ENCODE assay signal across 14 cellular contexts in the genomic region with DNA sequence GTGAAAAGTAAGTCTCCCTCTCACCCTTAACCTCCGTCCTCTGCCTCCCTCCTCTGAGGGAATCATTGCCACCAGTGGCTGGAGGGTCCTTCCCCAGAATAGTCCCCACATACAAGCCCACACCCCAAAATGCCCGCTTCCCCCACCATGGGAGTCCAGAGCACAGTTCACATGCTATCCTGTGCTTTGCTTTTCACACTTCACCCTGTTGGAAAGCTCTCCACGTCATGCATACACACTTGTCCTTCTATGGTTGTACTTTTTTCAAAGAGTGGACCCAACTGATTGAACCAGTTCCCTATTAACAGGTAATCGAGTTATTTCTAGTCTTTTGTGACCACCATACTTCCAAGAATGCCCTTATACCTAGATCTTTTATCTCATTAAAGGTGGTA. TPM values are rescaled to one million over a fixed set of nuclear protein-coding genes. Genes with fewer than 3 reads are reported as not detected.
DNase-seq lines count a peak whose midpoint lies in the region; ATAC-seq, FAIRE-seq and TF ChIP-seq lines count a peak whose summit lies in the region.
"Had no signal": no experiment of that assay in that cellular context is flagged by ENCODE, and none has a peak within 500 bp of the region (broad histone marks: within the 10 kb centered on the region; RNA-seq: fewer than 3 reads in every experiment).

No MANE protein-coding gene starts in this region.

- CTCF ChIA-PET in PC-9 (lab: Charles Lee) (no interaction called here), HepG2 (lab: Yijun Ruan, JAX; ENCODE audit: low intra/inter-chr PET ratio, low total read pairs) (interaction anchor here (0.9 to 1.1 kb wide), 2 partner anchors 24 to 37 kb away, joined by 3 to 5 read pairs; a partner anchor contains a TSS)
- CTCF ChIA-PET in activated CD8-positive, alpha-beta T cell treated with anti-CD3 and anti-CD28 coated beads, Interleukin-2, amount 10 ng/mL, durations not matched to agents 7 days and 5 days (lab: Charles Lee), result no interaction called here

- H2AFZ ChIP-seq in PC-9 (no peak overlapping the region), HepG2 (ENCODE audit: low read length) (no peak overlapping the region)

- intact Hi-C loops in PC-9 (cut with micrococcal nuclease; ENCODE audit: unreplicated experiment) (no loop called here), HepG2 (cut with micrococcal nuclease; ENCODE audit: unreplicated experiment) (loop anchor here (1.0 to 2.0 kb wide), 2 partner anchors 11 to 15 kb away; no protein-coding TSS in a partner anchor), spleen (cut with DNase I; ENCODE audit: low total_unique reads) (no loop called here)

- TF ChIP-seq CTCF in PC-9 (conservative IDR thresholded peaks at IDR 0.05) (no peak), HepG2 (CRISPR knock-in tag; IDR thresholded peaks at IDR 0.05) (no peak), spleen (IDR thresholded peaks at IDR 0.05 in 8 of 11, conservative IDR thresholded peaks at IDR 0.05 in 3 of 11) (no peak), GM10266 (IDR thresholded peaks at IDR 0.05; ENCODE audit: control insufficient read depth, insufficient read depth, low read depth, missing control alignments) (no peak)

- H3K27me3 ChIP-seq in BLaER1 (no peaks in the 10 kb centered on the region), PC-9 (ENCODE audit: insufficient read depth, low read depth) (no peaks in the 10 kb centered on the region), HepG2 (ENCODE audit: control insufficient read depth in 1 of 2, insufficient read depth in 2 of 2, low read length in 2 of 2) (no peaks in the 10 kb centered on the region), spleen (replicated peaks in 1 of 7) (no peaks in the 10 kb centered on the region)

- TF ChIP-seq POLR2A in HepG2 (IDR thresholded peaks at IDR 0.05; ENCODE audit: insufficient read depth in 1 of 2, low read depth in 2 of 2, low read length in 2 of 2), result no peak
- TF ChIP-seq POLR2A in spleen (IDR thresholded peaks at IDR 0.05), result no peak

- H3K36me3 ChIP-seq in BLaER1 (no peaks in the 10 kb centered on the region), PC-9 (ENCODE audit: low read depth) (no peaks in the 10 kb centered on the region), HepG2 (replicated peaks in 1 of 2; ENCODE audit: control insufficient read depth in 1 of 2, insufficient read depth in 2 of 2, low read length in 2 of 2) (no peaks in the 10 kb centered on the region), spleen (no peaks in the 10 kb centered on the region)

- no peaks in the 10 kb centered on the region for H3K4me1 Mint-ChIP-seq in activated CD8-positive, alpha-beta T cell treated with anti-CD3 and anti-CD28 coated beads, Interleukin-2, amount 10 ng/mL, durations not matched to agents 7 days and 5 days (ENCODE audit: low read depth)

- H3K79me2 ChIP-seq in PC-9 (ENCODE audit: low read depth), result no peaks in the 10 kb centered on the region
- H3K79me2 ChIP-seq in HepG2 (ENCODE audit: insufficient read depth, low read length), result no peaks in the 10 kb centered on the region

- no peak overlapping the region for H3K9ac ChIP-seq in BLaER1
- 0 out of 2 replicates have a peak overlapping the region, but pooled peaks have one; percentile 19 for H3K9ac ChIP-seq in HepG2 (ENCODE audit: insufficient read depth, low read depth, low read length)

- DNase-seq in PC-9, result no peak
- no peak for DNase-seq in HepG2 (ENCODE audit: low spot score)
- DNase-seq in spleen, result peak; percentile 7
- no peak for DNase-seq in activated CD8-positive, alpha-beta T cell treated with anti-CD3 and anti-CD28 coated beads, Interleukin-2, amount 10 ng/mL, durations not matched to agents 7 days and 5 days
- DNase-seq in T-helper 9 cell, result no peak
- DNase-seq in GM10266 (ENCODE audit: extremely low spot score), result no peak
- DNase-seq: C1 segment of cervical spinal cord; CD4-positive, alpha-beta T cell; DMS79; GOT3; H9 had no signal

- H3K36me3 Mint-ChIP-seq in activated CD8-positive, alpha-beta T cell treated with anti-CD3 and anti-CD28 coated beads, Interleukin-2, amount 10 ng/mL, durations not matched to agents 7 days and 5 days (ENCODE audit: low read depth), result no peaks in the 10 kb centered on the region

- H3K4me3 ChIP-seq in BLaER1 (no peak overlapping the region), PC-9 (no peak overlapping the region), HepG2 (replicated peaks in 1 of 3; ENCODE audit: insufficient read depth in 1 of 3, low read depth in 2 of 3, low read length in 3 of 3) (peak overlapping the region in 1 of 3 experiments; percentile 3; a peak in 2 of 6 replicates), spleen (no peak overlapping the region)

- TF ChIP-seq EP300 in HepG2 (IDR thresholded peaks at IDR 0.05; ENCODE audit: low read depth in 2 of 2, low read length in 2 of 2) (no peak), HepG2 (CRISPR knock-in tag; IDR thresholded peaks at IDR 0.05; ENCODE audit: borderline replicate concordance) (no peak)

- H3K9me3 Mint-ChIP-seq in activated CD8-positive, alpha-beta T cell treated with anti-CD3 and anti-CD28 coated beads, Interleukin-2, amount 10 ng/mL, durations not matched to agents 7 days and 5 days (ENCODE audit: insufficient read depth), result no peaks in the 10 kb centered on the region
- H3K9me3 Mint-ChIP-seq: CD4-positive, alpha-beta T cell; H9 had no signal

- FAIRE-seq in HepG2 (lab: Jason Lieb, UNC), result no peak
- FAIRE-seq: G401.6, GM12892 had no signal

- H3K4me2 ChIP-seq in BLaER1 (peak overlapping the region; percentile 90), PC-9 (0 out of 2 replicates have a peak overlapping the region, but pooled peaks have one; percentile 59), HepG2 (ENCODE audit: low read depth, low read length) (peak overlapping the region; percentile 91)

- H4K20me1 ChIP-seq in BLaER1, result no peaks in the 10 kb centered on the region
- H4K20me1 ChIP-seq in PC-9 (ENCODE audit: insufficient read depth), result no peaks in the 10 kb centered on the region
- H4K20me1 ChIP-seq in HepG2 (ENCODE audit: insufficient read depth, low read length), result no peaks in the 10 kb centered on the region

- H3K4me3 Mint-ChIP-seq in activated CD8-positive, alpha-beta T cell treated with anti-CD3 and anti-CD28 coated beads, Interleukin-2, amount 10 ng/mL, durations not matched to agents 7 days and 5 days, result no peak overlapping the region
- H3K4me3 Mint-ChIP-seq: CD4-positive, alpha-beta T cell; H9 had no signal

- H3F3A ChIP-seq in PC-9 (ENCODE audit: insufficient read depth, low read depth), result peaks cover 55% of the 10 kb centered on the region

- H3K27ac Mint-ChIP-seq in activated CD8-positive, alpha-beta T cell treated with anti-CD3 and anti-CD28 coated beads, Interleukin-2, amount 10 ng/mL, durations not matched to agents 7 days and 5 days, result no peak overlapping the region
- H3K27ac Mint-ChIP-seq: CD4-positive, alpha-beta T cell; H9 had no signal

- no peaks in the 10 kb centered on the region for H3K9me2 ChIP-seq in PC-9 (ENCODE audit: insufficient read depth)

- H3K27ac ChIP-seq in BLaER1 (no peak overlapping the region), PC-9 (peak overlapping the region; percentile 87), HepG2 (ENCODE audit: extremely low read length, insufficient read depth, low read length) (peak overlapping the region; percentile 90), spleen (no peak overlapping the region)

- no peak for ATAC-seq in HepG2
- no peak for ATAC-seq in activated CD8-positive, alpha-beta T cell treated with anti-CD3 and anti-CD28 coated beads, Interleukin-2, amount 10 ng/mL, durations not matched to agents 7 days and 5 days

- peaks cover 11% of the 10 kb centered on the region for H3K27me3 Mint-ChIP-seq in activated CD8-positive, alpha-beta T cell treated with anti-CD3 and anti-CD28 coated beads, Interleukin-2, amount 10 ng/mL, durations not matched to agents 7 days and 5 days (ENCODE audit: low read depth)
- H3K27me3 Mint-ChIP-seq: CD4-positive, alpha-beta T cell had no signal

- TF ChIP-seq RAD21 in HepG2 (CRISPR knock-in tag; IDR thresholded peaks at IDR 0.05), result no peak

- POLR2A ChIA-PET in PC-9 (lab: Charles Lee; ENCODE audit: unreplicated experiment) (no interaction called here), HepG2 (lab: Yijun Ruan, JAX) (interaction anchor here (1.2 to 4.2 kb wide), 15 partner anchors 9 to 453 kb away, joined by 3 to 37 read pairs (median 8); a partner anchor contains a TSS)
- POLR2A ChIA-PET in activated CD8-positive, alpha-beta T cell treated with anti-CD3 and anti-CD28 coated beads, Interleukin-2, amount 10 ng/mL, durations not matched to agents 7 days and 5 days (lab: Charles Lee), result no interaction called here

- H3K4me1 ChIP-seq in BLaER1, result peaks cover 24% of the 10 kb centered on the region
- peaks cover 75% of the 10 kb centered on the region for H3K4me1 ChIP-seq in PC-9 (replicated peaks; ENCODE audit: insufficient read depth)
- peaks cover 87% of the 10 kb centered on the region for H3K4me1 ChIP-seq in HepG2 (ENCODE audit: insufficient read depth, low read length)
- H3K4me1 ChIP-seq in spleen, result peaks cover 0 to 23% (median 4%) of the 10 kb centered on the region in 6 donors

- WGBS in HepG2 (ENCODE audit: low lambda C conversion rate), result 58% methylated on average over 4 of the region's 4 CpGs
- 58 to 88% (median 74%) methylated on average over 4 of the region's 4 CpGs for WGBS in spleen, 5 donors

- BruUV-seq in PC-9 (replicated peaks; lab: Mats Ljungman, UMichigan), result no TSS peak
- BruUV-seq in HepG2 (replicated peaks; lab: Mats Ljungman, UMichigan), result no TSS peak

- H3K9me3 ChIP-seq in BLaER1 (no peaks in the 10 kb centered on the region), PC-9 (ENCODE audit: insufficient read depth, low read depth) (no peaks in the 10 kb centered on the region), HepG2 (ENCODE audit: low read length) (no peaks in the 10 kb centered on the region), spleen (no peaks in the 10 kb centered on the region)

- in situ Hi-C loops in HepG2 (cut with HindIII; ENCODE audit: extremely low pct_ligation_motif_present, low pct_unique_long_range_greater_than_20kb), result no loop called here

RNA-seq across cellular contexts. Expression of a gene that starts 23.7 kb away (rescaled TPM):
- total RNA-seq in PC-9 (2021) (52.5 and 65.5 TPM in 2 replicates), HepG2 (2016; rRNA removed; fragmentation: Illumina TruSeq; extraction: Trizol) (30.0 and 45.3 TPM in 2 replicates), spleen (10 to 100 TPM; 30.3 to 61.5 (median 47.5) TPM)
- total RNA-seq in HepG2 (2016; cell fraction: cytosol; rRNA removed; fragmentation: Illumina TruSeq; extraction: Trizol; ENCODE audit: low read depth), result 11.2 and 13.3 TPM in 2 replicates
- 26.2 and 45.1 TPM in 2 replicates for total RNA-seq in HepG2 (2016; cell fraction: insoluble cytoplasmic fraction; rRNA removed; fragmentation: Illumina TruSeq; extraction: Trizol)
- total RNA-seq in HepG2 (2016; cell fraction: membrane; rRNA removed; fragmentation: Illumina TruSeq; extraction: Trizol), result 23.6 and 24.3 TPM in 2 replicates
- total RNA-seq in HepG2 (2016; cell fraction: nucleus; rRNA removed; fragmentation: Illumina TruSeq; extraction: Trizol), result 39.1 and 45.8 TPM in 2 replicates
- polyA plus RNA-seq in HepG2 (2011; rRNA removed) (42.1 and 70.6 TPM in 2 replicates), spleen (10 to 100 TPM in 2 of 3 donors, 1 to 10 TPM in 1; 4.6 to 25.2 (median 15.9) TPM)
- 43.4 and 59.0 TPM in 2 replicates for polyA plus RNA-seq in HepG2 (2011; cell fraction: cytosol; rRNA removed)
- 225 and 236 TPM in 2 replicates for polyA plus RNA-seq in HepG2 (2011; cell fraction: nucleus; rRNA removed)
- polyA plus RNA-seq in HepG2 (2012), result 21.3 and 43.4 TPM in 2 replicates
- polyA plus RNA-seq in HepG2 (2016; cell fraction: cytosol; fragmentation: Illumina TruSeq; extraction: Trizol; ENCODE audit: low read depth), result 14.4 and 14.6 TPM in 2 replicates
- 20.2 and 24.5 TPM in 2 replicates for polyA plus RNA-seq in HepG2 (2016; cell fraction: insoluble cytoplasmic fraction; fragmentation: Illumina TruSeq; extraction: Trizol; ENCODE audit: low read depth)
- polyA plus RNA-seq in HepG2 (2016; cell fraction: membrane; fragmentation: Illumina TruSeq; extraction: Trizol; ENCODE audit: low read depth), result 13.8 and 19.9 TPM in 2 replicates
- 79.4 and 80.8 TPM in 2 replicates for polyA plus RNA-seq in HepG2 (2016; cell fraction: nucleus; fragmentation: Illumina TruSeq; extraction: Trizol; ENCODE audit: insufficient read depth, low read depth)
- 132 and 141 TPM in 2 replicates for polyA minus RNA-seq in HepG2 (2011; rRNA and poly(A)+ RNA removed; ENCODE audit: low replicate concordance)
- polyA minus RNA-seq in HepG2 (2011; cell fraction: cytosol; rRNA and poly(A)+ RNA removed), result 31.9 and 33.7 TPM in 2 replicates
- polyA minus RNA-seq in HepG2 (2011; cell fraction: nucleus; rRNA and poly(A)+ RNA removed), result 94.9 and 117 TPM in 2 replicates
- total RNA-seq in activated CD8-positive, alpha-beta T cell treated with anti-CD3 and anti-CD28 coated beads, Interleukin-2, amount 10 ng/mL, durations not matched to agents 7 days and 5 days, result under 1 TPM in 1 of 2 experiments, not detected in 1; 0.53 TPM
- total RNA-seq: CD4-positive, alpha-beta T cell had no signal

Comparison
In these comparisons a context has a peak if more than half of its experiments do, and no peak if none do; other contexts are left out.
1. H3K27ac ChIP-seq: peak in PC-9 (single experiment) and HepG2 (single experiment); none in BLaER1 (single experiment) and spleen (0 of 8).
2. RNA of a gene that starts 23.7 kb away (total RNA-seq): 52.5 to 65.5 TPM in PC-9, 30.3 to 61.5 TPM in spleen and 11.2 to 45.8 TPM in HepG2; 0.53 TPM in activated CD8-positive, alpha-beta T cell treated with anti-CD3 and anti-CD28 coated beads, Interleukin-2, amount 10 ng/mL, durations not matched to agents 7 days and 5 days; every median in the first group is over 4 times any median in the second.
3. Peak in every context shown above with its lines, with median percentiles within 50 percentile points of each other: H3K4me2 ChIP-seq.